8 cellular contexts compared by ENCODE assay signal in genomic region chr9:85941617-85941930, GRCh38. TPM values are rescaled to one million over a fixed set of nuclear protein-coding genes. Genes with fewer than 3 reads are reported as not detected.
DNase-seq lines count a peak whose midpoint lies in the region; ATAC-seq, FAIRE-seq and TF ChIP-seq lines count a peak whose summit lies in the region.

No MANE protein-coding gene starts in this region.

- H3K27me3 Mint-ChIP-seq in CD8-positive, alpha-beta T cell (ENCODE audit: low read depth) = no peaks in the 10 kb centered on the region

- ATAC-seq in CD8-positive, alpha-beta T cell = no peak
- peak; percentile 27 for ATAC-seq in omental fat pad (ENCODE audit: low FRiP score)
- no peak for ATAC-seq in GM21367 (IDR thresholded peaks at IDR 0.05; ENCODE audit: unreplicated experiment)
- no peak for ATAC-seq in HG02571 (IDR thresholded peaks at IDR 0.05; ENCODE audit: unreplicated experiment)

- H3F3A ChIP-seq in OCI-LY1 (ENCODE audit: insufficient read depth, low read length) = no peaks in the 10 kb centered on the region

- H3K9me1 ChIP-seq in endothelial cell of umbilical vein (replicated peaks; ENCODE audit: control insufficient read depth, extremely low read depth, insufficient read depth, low read length) = no peaks in the 10 kb centered on the region

- H3K36me3 Mint-ChIP-seq in CD8-positive, alpha-beta T cell = peaks cover 13% of the 10 kb centered on the region

- POLR2A ChIA-PET in CD8-positive, alpha-beta T cell (lab: Charles Lee) = interaction anchor here (0.7 kb wide), 1 partner anchor 341 kb away, joined by 3 read pairs; the partner anchor contains the start of gene ISCA1
- POLR2A ChIA-PET in endothelial cell of umbilical vein (lab: Charles Lee) = no interaction called here

- no peaks in the 10 kb centered on the region for H3K27me3 ChIP-seq in CD8-positive, alpha-beta T cell (ENCODE audit: insufficient read depth, low read length)
- H3K27me3 ChIP-seq in OCI-LY1 (ENCODE audit: insufficient read depth, low read length) (no peaks in the 10 kb centered on the region), endothelial cell of umbilical vein (ENCODE audit: control insufficient read depth in 2 of 2, insufficient read depth in 2 of 2, low read length in 2 of 2) (no peaks in the 10 kb centered on the region)

- H3K4me1 ChIP-seq in CD8-positive, alpha-beta T cell (ENCODE audit: insufficient read depth, low read length) = peaks cover 34% of the 10 kb centered on the region
- peaks cover 27% of the 10 kb centered on the region for H3K4me1 ChIP-seq in OCI-LY1 (ENCODE audit: insufficient read depth, low read length, severe bottlenecking)
- peaks cover 13% of the 10 kb centered on the region for H3K4me1 ChIP-seq in endothelial cell of umbilical vein (ENCODE audit: control insufficient read depth, extremely low read depth, insufficient read depth, low read length)

- BruUV-seq in endothelial cell of umbilical vein (replicated peaks; lab: Mats Ljungman, UMichigan) = no TSS peak

- peaks cover 17% of the 10 kb centered on the region for H3K4me1 Mint-ChIP-seq in CD8-positive, alpha-beta T cell (ENCODE audit: low read depth)

- H3K27ac ChIP-seq in CD8-positive, alpha-beta T cell (ENCODE audit: low read depth, low read length) = peak overlapping the region; percentile 83
- no peak overlapping the region for H3K27ac ChIP-seq in OCI-LY1 (ENCODE audit: low read depth, low read length, poor library complexity, severe bottlenecking)
- peak overlapping the region; percentile 83 for H3K27ac ChIP-seq in endothelial cell of umbilical vein (ENCODE audit: insufficient read depth, low read depth, low read length)

- peak overlapping the region; percentile 91 for H3K27ac Mint-ChIP-seq in CD8-positive, alpha-beta T cell

- TF ChIP-seq POLR2A in endothelial cell of umbilical vein (IDR thresholded peaks at IDR 0.05; ENCODE audit: low read depth, low read length) = no peak

- no peaks in the 10 kb centered on the region for H3K79me2 ChIP-seq in OCI-LY1 (ENCODE audit: insufficient read depth, low read length)
- H3K79me2 ChIP-seq in endothelial cell of umbilical vein (ENCODE audit: control insufficient read depth, insufficient read depth, low read length) = peaks cover 49% of the 10 kb centered on the region

- H3K9me2 ChIP-seq in OCI-LY1 (ENCODE audit: low read depth, low read length) = no peaks in the 10 kb centered on the region

- FAIRE-seq in endothelial cell of umbilical vein (lab: Jason Lieb, UNC) = no peak

- H3K4me3 ChIP-seq in CD8-positive, alpha-beta T cell (ENCODE audit: low read depth, low read length) = peak overlapping the region; percentile 62
- H3K4me3 ChIP-seq in OCI-LY1 (ENCODE audit: low read depth, low read length, poor library complexity, severe bottlenecking) (peak overlapping the region; percentile 93), endothelial cell of umbilical vein (replicated peaks in 1 of 3; ENCODE audit: insufficient read depth in 1 of 3, low read depth in 1 of 3, low read length in 3 of 3) (peak overlapping the region; percentile 68 to 94 (median 91))

- dilution Hi-C loops in endothelial cell of umbilical vein (cut with MboI; ENCODE audit: extremely low pct_ligation_motif_present, low sequenced_read_pairs) = no loop called here

- no peak for TF ChIP-seq CTCF in CD8-positive, alpha-beta T cell (IDR thresholded peaks at IDR 0.05)
- TF ChIP-seq CTCF in OCI-LY1 (IDR thresholded peaks at IDR 0.05; ENCODE audit: low read length) (no peak), endothelial cell of umbilical vein (IDR thresholded peaks at IDR 0.05; ENCODE audit: extremely low read depth in 1 of 2, insufficient read depth in 1 of 2, low read depth in 1 of 2, low read length in 2 of 2) (no peak), omental fat pad (IDR thresholded peaks at IDR 0.05) (no peak)

- H3K36me3 ChIP-seq in CD8-positive, alpha-beta T cell (ENCODE audit: insufficient read depth, low read length) = no peaks in the 10 kb centered on the region
- H3K36me3 ChIP-seq in OCI-LY1 (ENCODE audit: insufficient read depth, low read length) = peaks cover 28% of the 10 kb centered on the region
- H3K36me3 ChIP-seq in endothelial cell of umbilical vein (ENCODE audit: control insufficient read depth in 2 of 2, extremely low read depth in 1 of 2, insufficient read depth in 2 of 2, low read length in 2 of 2) = peaks cover 0 to 2% of the 10 kb centered on the region in 2 experiments

- no peaks in the 10 kb centered on the region for H3K9me3 Mint-ChIP-seq in CD8-positive, alpha-beta T cell

- H3K4me3 Mint-ChIP-seq in CD8-positive, alpha-beta T cell = peak overlapping the region; percentile 89

- peak overlapping the region; percentile 97 for H3K4me2 ChIP-seq in OCI-LY1 (ENCODE audit: low read length)
- H3K4me2 ChIP-seq in endothelial cell of umbilical vein (ENCODE audit: insufficient read depth, low read length) = peak overlapping the region; percentile 99

- intact Hi-C loops in CD8-positive, alpha-beta T cell (cut with DNase I, micrococcal nuclease) = loop anchor here (1.0 to 5.0 kb wide), 7 partner anchors 137 to 1959 kb away; partner anchors contain the start of genes HNRNPK (in 2 of the 2), RMI1 (in 2 of the 2), AGTPBP1 (in 1 of the 2) and ISCA1 (in 1 of the 2)
- intact Hi-C loops in endothelial cell of umbilical vein (cut with micrococcal nuclease) = loop anchor here (1.0 to 5.0 kb wide), 4 partner anchors 157 to 1206 kb away; partner anchors contain the start of genes ISCA1 and TUT7

- H3K9ac ChIP-seq in OCI-LY1 (ENCODE audit: low read length) (peak overlapping the region; percentile 86), endothelial cell of umbilical vein (replicated peaks; ENCODE audit: extremely low read depth, insufficient read depth, low read length) (peak overlapping the region; percentile 95)

- CTCF ChIA-PET in CD8-positive, alpha-beta T cell (lab: Charles Lee) = no interaction called here
- CTCF ChIA-PET in endothelial cell of umbilical vein (lab: Charles Lee) = interaction anchor here (0.5 kb wide), 1 partner anchor 22 kb away, joined by 4 read pairs; no protein-coding TSS in a partner anchor

- H4K20me1 ChIP-seq in OCI-LY1 (ENCODE audit: insufficient read depth, low read length) = no peaks in the 10 kb centered on the region
- H4K20me1 ChIP-seq in endothelial cell of umbilical vein (replicated peaks; ENCODE audit: control insufficient read depth, extremely low read depth, insufficient read depth, low read length) = no peaks in the 10 kb centered on the region

- DNase-seq in CD8-positive, alpha-beta T cell = no peak
- no peak for DNase-seq in endothelial cell of umbilical vein (ENCODE audit: low read depth, low spot score)
- DNase-seq in omental fat pad (ENCODE audit: low spot score) = no peak
- no peak for DNase-seq in NOMO-1 (lab: John Stamatoyannopoulos, UW; ENCODE audit: unreplicated experiment in 2 of 2)
- DNase-seq in kidney tubule cell (ENCODE audit: low spot score) = no peak

- no peaks in the 10 kb centered on the region for H3K9me3 ChIP-seq in CD8-positive, alpha-beta T cell (ENCODE audit: low read length)
- H3K9me3 ChIP-seq in OCI-LY1 (ENCODE audit: low read length) (no peaks in the 10 kb centered on the region), endothelial cell of umbilical vein (replicated peaks; ENCODE audit: control insufficient read depth, insufficient read depth, low read length) (no peaks in the 10 kb centered on the region)

- H2AFZ ChIP-seq in OCI-LY1 (ENCODE audit: low read length) (0 out of 2 replicates have a peak overlapping the region, but pooled peaks have one; percentile 10), endothelial cell of umbilical vein (ENCODE audit: low read depth, low read length) (peak overlapping the region; percentile 93)

TF ChIP-seq in endothelial cell of umbilical vein, 7 proteins besides CTCF, POLR2A, EP300 and RAD21:
- no peak for TF ChIP-seq MYC (IDR thresholded peaks at IDR 0.05; ENCODE audit: low read depth, low read length)
- no peak for TF ChIP-seq EZH2 (IDR thresholded peaks at IDR 0.05; ENCODE audit: borderline replicate concordance, low read depth, low read length, severe bottlenecking)
- no peak for TF ChIP-seq POLR2AphosphoS5 (IDR thresholded peaks at IDR 0.05; ENCODE audit: insufficient read depth, low read depth, low read length)
- TF ChIP-seq JUN (IDR thresholded peaks at IDR 0.05; ENCODE audit: borderline replicate concordance, insufficient read depth, insufficient read length, low read depth) = no peak
- no peak for TF ChIP-seq FOS (IDR thresholded peaks at IDR 0.05; ENCODE audit: borderline replicate concordance, insufficient read depth, low read length)
- TF ChIP-seq GATA2 (IDR thresholded peaks at IDR 0.05; ENCODE audit: insufficient read depth, insufficient read length, low read depth, low read length) = no peak
- no peak for TF ChIP-seq MAX (IDR thresholded peaks at IDR 0.05; ENCODE audit: insufficient read depth, insufficient read length)

RNA-seq across cellular contexts. Expression of gene NAA35, which starts 0.6 kb away (rescaled TPM):
- 10 to 100 TPM; 19.8 to 24.0 TPM for total RNA-seq in CD8-positive, alpha-beta T cell
- total RNA-seq in endothelial cell of umbilical vein (22.5 and 23.3 TPM in 2 replicates), omental fat pad (10 to 100 TPM; 13.3 to 23.8 (median 14.6) TPM)
- 6.7 and 7.9 TPM in 2 replicates for polyA plus RNA-seq in endothelial cell of umbilical vein
- 10.3 and 10.4 TPM in 2 replicates for polyA plus RNA-seq in endothelial cell of umbilical vein (2011; cell fraction: cytosol; rRNA removed)
- polyA plus RNA-seq in endothelial cell of umbilical vein (2011; cell fraction: nucleus; rRNA removed) = 19.5 and 23.9 TPM in 2 replicates
- polyA plus RNA-seq in endothelial cell of umbilical vein (2012) = 19.9 and 26.8 TPM in 2 replicates
- polyA minus RNA-seq in endothelial cell of umbilical vein = 13.0 and 15.2 TPM in 2 replicates
- 14.6 TPM for polyA minus RNA-seq in endothelial cell of umbilical vein (2011; cell fraction: cytosol; rRNA and poly(A)+ RNA removed)
- 18.2 and 21.3 TPM in 2 replicates for polyA minus RNA-seq in endothelial cell of umbilical vein (2011; cell fraction: nucleus; rRNA and poly(A)+ RNA removed)
